Comparison of ENCODE assay signal across 20 cellular contexts in the genomic region with DNA sequence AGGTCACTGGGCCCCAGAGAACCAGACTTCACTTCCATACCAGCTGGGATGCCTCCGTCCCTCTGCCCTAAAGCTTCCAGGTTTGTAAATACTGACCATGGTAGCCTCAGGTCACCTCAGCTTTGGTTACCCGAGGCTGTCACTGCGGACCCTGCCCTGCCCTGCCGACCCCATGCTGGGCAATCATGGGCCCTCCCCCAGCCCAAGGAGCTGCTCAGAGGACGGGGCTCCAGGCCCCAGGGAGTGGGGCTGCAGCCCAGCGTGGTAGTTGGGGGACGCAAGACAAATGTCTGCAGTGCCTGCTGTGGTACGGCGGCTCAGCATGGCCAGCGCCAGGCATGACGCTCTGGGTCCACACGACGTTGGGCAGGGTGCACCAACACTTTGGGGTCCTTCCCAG. TPM values are rescaled to one million over a fixed set of nuclear protein-coding genes. Genes with fewer than 3 reads are reported as not detected.
DNase-seq lines count a peak whose midpoint lies in the region; ATAC-seq, FAIRE-seq and TF ChIP-seq lines count a peak whose summit lies in the region.
"Had no signal": no experiment of that assay in that cellular context is flagged by ENCODE, and none has a peak within 500 bp of the region (broad histone marks: within the 10 kb centered on the region; RNA-seq: fewer than 3 reads in every experiment).

No MANE protein-coding gene starts in this region.

- no peaks in the 10 kb centered on the region for H3K4me1 ChIP-seq in kidney (ENCODE audit: control insufficient read depth in 1 of 2, insufficient read depth in 1 of 2, low read depth in 1 of 2, low read length in 2 of 2)
- H3K4me1 ChIP-seq in rectal smooth muscle tissue (ENCODE audit: control insufficient read depth, insufficient read depth, low read length): peaks cover 46% of the 10 kb centered on the region
- H3K4me1 ChIP-seq in vagina: peaks cover 52% of the 10 kb centered on the region
- no peaks in the 10 kb centered on the region for H3K4me1 ChIP-seq in OCI-LY7 (ENCODE audit: insufficient read depth, low read length, poor library complexity, severe bottlenecking)

- no peak overlapping the region for H3K9ac ChIP-seq in kidney (ENCODE audit: low read length in 2 of 2)
- no peak overlapping the region for H3K9ac ChIP-seq in rectal smooth muscle tissue (ENCODE audit: low read length)

- H3K4me3 ChIP-seq in kidney (ENCODE audit: low read length in 2 of 2): no peak overlapping the region
- no peak overlapping the region for H3K4me3 ChIP-seq in rectal smooth muscle tissue (ENCODE audit: low read length)
- H3K4me3 ChIP-seq in vagina: no peak overlapping the region
- H3K4me3 ChIP-seq in OCI-LY7 (ENCODE audit: low read depth, low read length, poor library complexity, severe bottlenecking): no peak overlapping the region
- H3K4me3 ChIP-seq: A549 had no signal

- H4K20me1 ChIP-seq in OCI-LY7 (ENCODE audit: insufficient read depth, low read length): no peaks in the 10 kb centered on the region

- FAIRE-seq in kidney (lab: Jason Lieb, UNC): no peak
- FAIRE-seq: A549, colon had no signal

- no peaks in the 10 kb centered on the region for H3K79me2 ChIP-seq in OCI-LY7 (ENCODE audit: insufficient read depth, low read depth, low read length)

- H3K27me3 ChIP-seq in rectal smooth muscle tissue (ENCODE audit: control insufficient read depth, insufficient read depth, low read length) (no peaks in the 10 kb centered on the region), vagina (no peaks in the 10 kb centered on the region)

- intact Hi-C loops in left ventricle myocardium superior (cut with micrococcal nuclease) (no loop called here), cardiac septum (cut with DNase I) (no loop called here), kidney (cut with DNase I) (no loop called here), vagina (cut with DNase I) (no loop called here), OCI-LY7 (cut with micrococcal nuclease; ENCODE audit: unreplicated experiment) (no loop called here)

- H3K9me3 ChIP-seq in kidney (ENCODE audit: control insufficient read depth in 1 of 2, low read length in 2 of 2) (no peaks in the 10 kb centered on the region), vagina (no peaks in the 10 kb centered on the region), OCI-LY7 (ENCODE audit: low read length) (no peaks in the 10 kb centered on the region)
- H3K9me3 ChIP-seq: A549 had no signal

- POLR2A ChIA-PET in OCI-LY7 (lab: Charles Lee): no interaction called here

- H3K27ac ChIP-seq in kidney (ENCODE audit: low read depth in 2 of 2, low read length in 2 of 2) (no peak overlapping the region), rectal smooth muscle tissue (ENCODE audit: low read depth, low read length) (peak overlapping the region; percentile 99), vagina (peak overlapping the region; percentile 89), OCI-LY7 (ENCODE audit: low read depth, low read length, poor library complexity, severe bottlenecking) (no peak overlapping the region)
- H3K27ac ChIP-seq: A549 had no signal

- H3K9me2 ChIP-seq in OCI-LY7 (ENCODE audit: insufficient read depth, low read length): no peaks in the 10 kb centered on the region

- CTCF ChIA-PET in OCI-LY7 (lab: Charles Lee; ENCODE audit: unreplicated experiment): no interaction called here

- peak; percentile 25 for DNase-seq in left ventricle myocardium superior
- no peak for DNase-seq in cardiac septum (ENCODE audit: low spot score)
- DNase-seq in kidney: peak; percentile 68
- DNase-seq in vagina (ENCODE audit: extremely low spot score in 2 of 2): no peak
- DNase-seq in middle frontal gyrus (ENCODE audit: extremely low spot score, low spot score): no peak
- no peak for DNase-seq in OCI-LY7 (ENCODE audit: low spot score)
- DNase-seq: activated CD4-positive, alpha-beta memory T cell treated with anti-CD3 and anti-CD28 coated beads, Interleukin-2, amount 10 ng/mL, durations not matched to agents 7 days and 5 days; activated naive CD8-positive, alpha-beta T cell treated with anti-CD3 and anti-CD28 coated beads for 36 hours; CD8-positive, alpha-beta T cell; naive thymus-derived CD8-positive, alpha-beta T cell; NCI-H1105 treated with DMSO at 0.1 percent for 48 hours; NCI-H2081; NCI-H446; SHP77 had no signal

- TF ChIP-seq POLR2A in vagina (IDR thresholded peaks at IDR 0.05): no peak

- ATAC-seq in left ventricle myocardium superior (no peak), GM18873 (IDR thresholded peaks at IDR 0.05; ENCODE audit: low FRiP score, unreplicated experiment) (no peak)
- ATAC-seq: activated CD4-positive, CD25-positive, alpha-beta regulatory T cell treated with anti-CD3 and anti-CD28 coated beads, Interleukin-2, amount 50 U/mL, for 24 hours; CD8-positive, alpha-beta T cell; naive thymus-derived CD8-positive, alpha-beta T cell had no signal

- no peak for TF ChIP-seq CTCF in kidney (IDR thresholded peaks at IDR 0.05; ENCODE audit: borderline replicate concordance, extremely low read depth, insufficient read depth)
- TF ChIP-seq CTCF in vagina (IDR thresholded peaks at IDR 0.05): no peak
- TF ChIP-seq CTCF in OCI-LY7 (conservative IDR thresholded peaks at IDR 0.05; ENCODE audit: low read length): no peak

- H3K36me3 ChIP-seq in kidney (ENCODE audit: control insufficient read depth in 1 of 2, insufficient read depth in 2 of 2, low read length in 2 of 2) (no peaks in the 10 kb centered on the region), rectal smooth muscle tissue (ENCODE audit: control insufficient read depth, insufficient read depth, low read length) (no peaks in the 10 kb centered on the region), vagina (no peaks in the 10 kb centered on the region), OCI-LY7 (ENCODE audit: insufficient read depth, low read length) (no peaks in the 10 kb centered on the region)

- no TSS peak for BruUV-seq in OCI-LY7 (replicated peaks; lab: Mats Ljungman, UMichigan)

- no peak overlapping the region for H2AFZ ChIP-seq in OCI-LY7 (ENCODE audit: low read length)

- H3K4me2 ChIP-seq in OCI-LY7 (ENCODE audit: low read length): no peak overlapping the region
- H3K4me2 ChIP-seq: A549 had no signal

RNA-seq across cellular contexts. Expression of gene RAMP1, which starts 25.3 kb away (rescaled TPM):
- total RNA-seq in left ventricle myocardium superior (151 TPM), cardiac septum (253 TPM), kidney (8.8 TPM), vagina (120 TPM), OCI-LY7 (2022) (0.42 TPM in 1 of 2 replicates, not detected in the other)
- polyA plus RNA-seq in kidney (ENCODE audit: insufficient read depth, low read depth, low replicate concordance): 17.3 TPM
- not detected in 2 replicates for total RNA-seq in OCI-LY7 (2014; rRNA removed; shearing (Covaris generic))
- total RNA-seq: CD8-positive, alpha-beta T cell; glomerular endothelial cell; naive thymus-derived CD8-positive, alpha-beta T cell had no signal
- polyA plus RNA-seq: A549 had no signal

Comparison
In these comparisons a context has a peak if more than half of its experiments do, and no peak if none do; other contexts are left out.
1. DNase-seq: peak in left ventricle myocardium superior (single experiment) and kidney (single experiment); none in cardiac septum (single experiment), vagina (0 of 2), middle frontal gyrus (single experiment) and OCI-LY7 (single experiment).
2. H3K27ac ChIP-seq: peak in rectal smooth muscle tissue (single experiment) and vagina (single experiment); none in kidney (0 of 2) and OCI-LY7 (single experiment).
3. RNA of gene RAMP1, which starts 25.3 kb away (total RNA-seq): 253 TPM in cardiac septum (single experiment), 151 TPM in left ventricle myocardium superior (single experiment) and 120 TPM in vagina (single experiment); 8.8 TPM in kidney (single experiment) and 0.42 TPM in OCI-LY7; every median in the first group is over 10 times any median in the second.